In genomic region chr1:11482904-11483479, GRCh38 we compare ENCODE assay signal across 23 cellular contexts. TPM values are rescaled to one million over a fixed set of nuclear protein-coding genes. Genes with fewer than 3 reads are reported as not detected.
"Had no signal": no experiment of that assay in that cellular context is flagged by ENCODE, and none has a peak within 500 bp of the region (broad histone marks: within the 10 kb centered on the region; RNA-seq: fewer than 3 reads in every experiment).

No MANE protein-coding gene starts in this region.

- H3K4me3 Mint-ChIP-seq: dendritic cell treated with granulocyte-macrophage colony-stimulating factor and Interleukin-4, amounts not matched to agents 40 ng/mL and 50 ng/mL, for 4 days; effector memory CD8-positive, alpha-beta T cell; immature natural killer cell; memory B cell; mesothelial cell of epicardium; natural killer cell; neural progenitor cell; stimulated activated memory B cell treated with anti-CD40 and anti-IgM and Interleukin-4, amounts not matched to agents 10 μg/mL and 1 μg/mL and 100 μg/mL, for 72 hours; stimulated activated naive CD8-positive, alpha-beta T cell treated with anti-CD3 and anti-CD28 coated beads, Interleukin-15, Interleukin-2, amounts not matched to agents 100 ng/mL and 50 ng/mL, for 24 hours had no signal

- DNase-seq: effector memory CD8-positive, alpha-beta T cell; esophagus squamous epithelium; foreskin fibroblast; immature natural killer cell; left ventricle myocardium inferior; lower lobe of right lung; natural killer cell; stimulated activated CD4-positive, alpha-beta T cell treated with anti-CD3 and anti-CD28 coated beads, Interleukin-15, amount 100 ng/mL, for 24 hours; stimulated activated CD4-positive, alpha-beta T cell treated with anti-CD3 and anti-CD28 coated beads, Interleukin-1b, Interleukin-23, amount 100 ng/mL, for 48 hours; stimulated activated CD4-positive, alpha-beta T cell treated with anti-CD3 and anti-CD28 coated beads, Interleukin-4, amount 100 ng/mL, for 24 hours; tibial artery; uterus had no signal

- H3K9me3 Mint-ChIP-seq: dendritic cell treated with granulocyte-macrophage colony-stimulating factor and Interleukin-4, amounts not matched to agents 40 ng/mL and 50 ng/mL, for 4 days; mesothelial cell of epicardium; natural killer cell; neural progenitor cell; stimulated activated naive CD8-positive, alpha-beta T cell treated with anti-CD3 and anti-CD28 coated beads, Interleukin-15, Interleukin-2, amounts not matched to agents 100 ng/mL and 50 ng/mL, for 24 hours had no signal

- H3K27ac Mint-ChIP-seq: dendritic cell treated with granulocyte-macrophage colony-stimulating factor and Interleukin-4, amounts not matched to agents 40 ng/mL and 50 ng/mL, for 4 days; effector memory CD8-positive, alpha-beta T cell; immature natural killer cell; memory B cell; mesothelial cell of epicardium; natural killer cell; neural progenitor cell; stimulated activated memory B cell treated with anti-CD40 and anti-IgM and Interleukin-4, amounts not matched to agents 10 μg/mL and 1 μg/mL and 100 μg/mL, for 72 hours; stimulated activated naive CD8-positive, alpha-beta T cell treated with anti-CD3 and anti-CD28 coated beads, Interleukin-15, Interleukin-2, amounts not matched to agents 100 ng/mL and 50 ng/mL, for 24 hours had no signal

- ATAC-seq: effector memory CD8-positive, alpha-beta T cell; gastroesophageal sphincter; lower lobe of right lung; natural killer cell; sciatic nerve; stimulated activated memory B cell treated with anti-CD40 and anti-IgM and Interleukin-4, amounts not matched to agents 10 μg/mL and 1 μg/mL and 100 μg/mL, for 72 hours had no signal

- H3K27ac ChIP-seq: esophagus squamous epithelium, gastroesophageal sphincter, left ventricle myocardium inferior, lower lobe of right lung, neural progenitor cell, spleen, tibial artery, upper lobe of left lung, uterus had no signal

- H3K36me3 Mint-ChIP-seq: mesothelial cell of epicardium; natural killer cell; stimulated activated memory B cell treated with anti-CD40 and anti-IgM and Interleukin-4, amounts not matched to agents 10 μg/mL and 1 μg/mL and 100 μg/mL, for 72 hours had no signal

RNA-seq across cellular contexts. Expression of gene DISP3, which starts 4.0 kb away (rescaled TPM):
- total RNA-seq: left ventricle myocardium inferior, skeletal muscle tissue had no signal
